In the genomic region with DNA sequence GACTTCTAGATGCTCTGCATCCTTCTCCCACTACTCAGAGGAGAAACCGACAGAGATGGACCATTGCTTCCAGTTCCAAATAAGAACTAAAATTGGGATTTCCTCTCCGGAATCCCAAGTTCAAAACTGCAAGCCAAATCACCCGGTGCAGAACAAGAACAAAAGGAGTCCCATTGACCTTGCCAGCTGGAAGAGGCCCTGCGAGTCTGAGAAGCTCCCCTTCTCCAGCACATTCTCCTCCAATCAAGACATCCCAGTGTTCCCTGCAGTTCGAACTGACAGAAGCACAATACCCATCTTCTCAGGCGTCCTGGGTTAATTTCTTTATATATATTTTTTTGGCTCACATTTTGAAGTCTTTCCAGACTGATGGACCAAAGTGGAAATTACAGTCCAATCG, we compare ENCODE assay signal across 12 cellular contexts.
"Had no signal": no experiment of that assay in that cellular context is flagged by ENCODE, and none has a peak within 500 bp of the region (broad histone marks: within the 10 kb centered on the region; RNA-seq: fewer than 3 reads in every experiment).

No MANE protein-coding gene starts in this region.

- H3K36me3 ChIP-seq: brain microvascular endothelial cell, stomach, tibial artery had no signal

- H3K36me3 Mint-ChIP-seq: activated naive CD4-positive, alpha-beta T cell treated with anti-CD3 and anti-CD28 coated beads, Interleukin-2, amount 50 U/mL, for 72 hours; naive thymus-derived CD4-positive, alpha-beta T cell had no signal

- H3K9me3 ChIP-seq: stomach, tibial artery had no signal

- H3K4me3 ChIP-seq: stomach, tibial artery had no signal

- H3K4me1 Mint-ChIP-seq: activated CD4-positive, alpha-beta T cell treated with anti-CD3 and anti-CD28 coated beads, Interleukin-2, amount 10 ng/mL, durations not matched to agents 7 days and 5 days; naive thymus-derived CD4-positive, alpha-beta T cell; T-helper 17 cell had no signal

- H3K4me3 Mint-ChIP-seq: activated CD4-positive, alpha-beta T cell treated with anti-CD3 and anti-CD28 coated beads, Interleukin-2, amount 10 ng/mL, durations not matched to agents 7 days and 5 days; naive thymus-derived CD4-positive, alpha-beta T cell; T-helper 17 cell had no signal

- H3K27ac Mint-ChIP-seq: activated CD4-positive, alpha-beta T cell treated with anti-CD3 and anti-CD28 coated beads, Interleukin-2, amount 10 ng/mL, durations not matched to agents 7 days and 5 days; activated naive CD4-positive, alpha-beta T cell treated with anti-CD3 and anti-CD28 coated beads, Interleukin-2, amount 50 U/mL, for 72 hours; naive thymus-derived CD4-positive, alpha-beta T cell; T-helper 17 cell had no signal

- H3K27me3 Mint-ChIP-seq: activated CD4-positive, alpha-beta T cell treated with anti-CD3 and anti-CD28 coated beads, Interleukin-2, amount 10 ng/mL, durations not matched to agents 7 days and 5 days; T-helper 17 cell had no signal

- H3K27ac ChIP-seq: brain microvascular endothelial cell, tibial artery had no signal

- DNase-seq: activated CD4-positive, alpha-beta T cell treated with anti-CD3 and anti-CD28 coated beads, Interleukin-2, amount 10 ng/mL, durations not matched to agents 7 days and 5 days; activated CD4-positive, CD25-positive, alpha-beta regulatory T cell; activated effector memory CD4-positive, alpha-beta T cell treated with anti-CD3 and anti-CD28 coated beads, Interleukin-2, amount 50 U/mL, for 16 hours; activated T-cell treated with anti-CD3 and anti-CD28 coated beads, Interleukin-2, amount 50 U/mL, for 1 hour; brain microvascular endothelial cell; dorsolateral prefrontal cortex; naive thymus-derived CD4-positive, alpha-beta T cell; stomach; T-helper 17 cell had no signal

- ATAC-seq: activated naive CD4-positive, alpha-beta T cell treated with anti-CD3 and anti-CD28 coated beads, Interleukin-2, amount 50 U/mL, for 72 hours; esophagus mucosa; naive thymus-derived CD4-positive, alpha-beta T cell; T-helper 17 cell had no signal

- H3K9me3 Mint-ChIP-seq: activated CD4-positive, alpha-beta T cell treated with anti-CD3 and anti-CD28 coated beads, Interleukin-2, amount 10 ng/mL, durations not matched to agents 7 days and 5 days had no signal

- H3K27me3 ChIP-seq: brain microvascular endothelial cell, stomach, tibial artery had no signal
